ENCODE assay signal across 8 cellular contexts in the genomic region with DNA sequence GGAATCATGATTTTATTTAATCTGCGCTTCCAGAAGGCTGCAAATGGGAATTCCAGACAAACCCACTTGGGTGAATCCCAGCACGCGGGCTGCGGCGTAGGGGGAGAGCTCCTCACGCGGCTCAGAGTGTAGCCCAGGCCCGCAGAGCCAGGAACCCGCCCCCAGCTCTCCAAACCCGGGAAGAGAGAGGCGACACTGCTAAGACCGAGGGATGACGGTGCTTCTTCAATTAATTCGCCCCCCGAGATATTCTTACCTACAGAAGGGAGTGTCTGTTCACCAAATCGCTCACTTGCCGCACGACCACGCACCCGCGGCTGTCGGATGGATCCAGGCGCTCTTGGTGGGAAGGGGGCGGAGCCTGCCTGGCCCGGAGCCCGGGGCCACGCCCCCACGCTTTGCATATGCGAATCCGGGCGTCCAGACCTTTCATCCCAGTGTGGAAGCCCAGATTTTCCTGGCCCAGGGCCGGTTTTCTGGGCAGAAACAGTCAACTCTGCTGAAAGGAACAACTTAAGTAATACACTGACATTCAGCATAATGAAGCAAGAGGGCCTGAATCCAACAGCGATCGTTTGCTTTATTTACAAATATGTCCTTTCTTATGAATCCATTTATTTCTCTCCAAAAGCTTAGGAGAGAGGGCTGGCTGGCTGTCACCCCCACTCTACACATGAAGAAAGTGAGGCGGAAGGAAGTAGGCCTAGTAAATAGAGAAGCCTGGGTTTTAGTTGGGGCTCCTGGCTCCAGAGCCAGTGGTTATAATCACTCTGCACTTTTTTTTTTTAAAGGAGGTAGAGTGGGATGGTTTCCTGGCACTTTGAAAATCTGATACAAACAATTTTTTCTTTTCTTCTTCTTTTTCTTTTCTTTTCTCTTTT. TPM values are rescaled to one million over a fixed set of nuclear protein-coding genes. Genes with fewer than 3 reads are reported as not detected.
DNase-seq lines count a peak whose midpoint lies in the region; ATAC-seq, FAIRE-seq and TF ChIP-seq lines count a peak whose summit lies in the region.
"Had no signal": no experiment of that assay in that cellular context is flagged by ENCODE, and none has a peak within 500 bp of the region (broad histone marks: within the 10 kb centered on the region; RNA-seq: fewer than 3 reads in every experiment).

Gene SLC19A3, minus strand, starts transcription at position 342 of the 881 bp plus-strand sequence. CDS start 15,710 bp downstream, outside the sequence.

- DNase-seq in GM12865 (ENCODE audit: low read depth) (peak; percentile 4), NCI-H524 treated with DMSO at 0.1 percent for 48 hours (lab: John Stamatoyannopoulos, UW) (peak; percentile 32), endothelial cell of umbilical vein (ENCODE audit: low read depth, low spot score) (peak; percentile 80), lower lobe of right lung (peak; percentile 89), T-helper 1 cell (no peak)

- no peak for TF ChIP-seq POLR2A in endothelial cell of umbilical vein (IDR thresholded peaks at IDR 0.05; ENCODE audit: low read depth, low read length)

- CTCF ChIA-PET in endothelial cell of umbilical vein (lab: Charles Lee), result interaction anchor here (1.1 kb wide), 1 partner anchor 48 kb away, joined by 4 read pairs; no protein-coding TSS in a partner anchor

- peak; percentile 83 for FAIRE-seq in endothelial cell of umbilical vein (lab: Jason Lieb, UNC)

- TF ChIP-seq CTCF in GM12865 (IDR thresholded peaks at IDR 0.05; ENCODE audit: insufficient read depth, low read depth, low read length, missing control alignments) (no peak), endothelial cell of umbilical vein (IDR thresholded peaks at IDR 0.05; ENCODE audit: extremely low read depth in 1 of 2, insufficient read depth in 1 of 2, low read depth in 1 of 2, low read length in 2 of 2) (no peak), lower lobe of right lung (IDR thresholded peaks at IDR 0.05) (no peak)

- H3K4me3 ChIP-seq in GM12865 (ENCODE audit: low read depth, low read length) (no peak within 1 kb of the TSS), endothelial cell of umbilical vein (replicated peaks in 1 of 3; ENCODE audit: insufficient read depth in 1 of 3, low read depth in 1 of 3, low read length in 3 of 3) (peak within 1 kb of the TSS in 2 of 3 experiments; percentile 11 to 34), lower lobe of right lung (peak within 1 kb of the TSS; percentile 64), stomach smooth muscle (ENCODE audit: low read length in 2 of 2) (peak within 1 kb of the TSS; percentile 52 to 74)

- POLR2A ChIA-PET in endothelial cell of umbilical vein (lab: Charles Lee), result no interaction called here

- peak within 1 kb of the TSS; percentile 74 for H2AFZ ChIP-seq in endothelial cell of umbilical vein (ENCODE audit: low read depth, low read length)

- intact Hi-C loops in endothelial cell of umbilical vein (cut with micrococcal nuclease) (loop anchor here (2.0 kb wide), 1 partner anchor 49 kb away; no protein-coding TSS in a partner anchor), lower lobe of right lung (cut with DNase I) (no loop called here)

- BruUV-seq in endothelial cell of umbilical vein (replicated peaks; lab: Mats Ljungman, UMichigan), result no TSS peak

- H3K27ac ChIP-seq in endothelial cell of umbilical vein (ENCODE audit: insufficient read depth, low read depth, low read length), result no peak within 1 kb of the TSS
- peak within 1 kb of the TSS; percentile 56 for H3K27ac ChIP-seq in lower lobe of right lung
- peak within 1 kb of the TSS; percentile 24 for H3K27ac ChIP-seq in stomach smooth muscle (ENCODE audit: low read length)

- ATAC-seq in lower lobe of right lung (peak; percentile 95 to 96), GM21737 (IDR thresholded peaks at IDR 0.05; ENCODE audit: unreplicated experiment) (no peak)

- H3K9ac ChIP-seq in endothelial cell of umbilical vein (replicated peaks; ENCODE audit: extremely low read depth, insufficient read depth, low read length), result no peak within 1 kb of the TSS
- H3K9ac ChIP-seq in stomach smooth muscle (ENCODE audit: low read length in 2 of 2), result peak within 1 kb of the TSS; percentile 29 to 58

- no peaks in the 10 kb centered on the region for H3K79me2 ChIP-seq in endothelial cell of umbilical vein (ENCODE audit: control insufficient read depth, insufficient read depth, low read length)

- H4K20me1 ChIP-seq in endothelial cell of umbilical vein (replicated peaks; ENCODE audit: control insufficient read depth, extremely low read depth, insufficient read depth, low read length), result no peaks in the 10 kb centered on the region

- peaks cover 0 to 2% of the 10 kb centered on the region in 2 experiments for H3K27me3 ChIP-seq in endothelial cell of umbilical vein (ENCODE audit: control insufficient read depth in 2 of 2, insufficient read depth in 2 of 2, low read length in 2 of 2)
- no peaks in the 10 kb centered on the region for H3K27me3 ChIP-seq in lower lobe of right lung (ENCODE audit: low read depth)
- H3K27me3 ChIP-seq in stomach smooth muscle (ENCODE audit: control insufficient read depth in 1 of 2, insufficient read depth in 2 of 2, low read length in 2 of 2), result no peaks in the 10 kb centered on the region

- no peaks in the 10 kb centered on the region for H3K36me3 ChIP-seq in endothelial cell of umbilical vein (ENCODE audit: control insufficient read depth in 2 of 2, extremely low read depth in 1 of 2, insufficient read depth in 2 of 2, low read length in 2 of 2)
- H3K36me3 ChIP-seq in lower lobe of right lung, result no peaks in the 10 kb centered on the region
- no peaks in the 10 kb centered on the region for H3K36me3 ChIP-seq in stomach smooth muscle (ENCODE audit: control insufficient read depth in 2 of 2, insufficient read depth in 2 of 2, low read length in 2 of 2)

- dilution Hi-C loops in endothelial cell of umbilical vein (cut with MboI; ENCODE audit: extremely low pct_ligation_motif_present, low sequenced_read_pairs), result no loop called here

- H3K4me2 ChIP-seq in endothelial cell of umbilical vein (ENCODE audit: insufficient read depth, low read length), result peak within 1 kb of the TSS; percentile 66

- H3K9me1 ChIP-seq in endothelial cell of umbilical vein (replicated peaks; ENCODE audit: control insufficient read depth, extremely low read depth, insufficient read depth, low read length), result no peaks in the 10 kb centered on the region

- no peaks in the 10 kb centered on the region for H3K9me3 ChIP-seq in endothelial cell of umbilical vein (replicated peaks; ENCODE audit: control insufficient read depth, insufficient read depth, low read length)
- H3K9me3 ChIP-seq in lower lobe of right lung, result no peaks in the 10 kb centered on the region
- no peaks in the 10 kb centered on the region for H3K9me3 ChIP-seq in stomach smooth muscle (ENCODE audit: control insufficient read depth in 2 of 2, low read length in 2 of 2)

- H3K4me1 ChIP-seq in endothelial cell of umbilical vein (ENCODE audit: control insufficient read depth, extremely low read depth, insufficient read depth, low read length) (no peaks in the 10 kb centered on the region), lower lobe of right lung (peaks cover 5% of the 10 kb centered on the region), stomach smooth muscle (ENCODE audit: control insufficient read depth, insufficient read depth, low read length) (peaks cover 7% of the 10 kb centered on the region)

TF ChIP-seq in endothelial cell of umbilical vein, 7 proteins besides CTCF, POLR2A, EP300 and RAD21:
- TF ChIP-seq MAX (IDR thresholded peaks at IDR 0.05; ENCODE audit: insufficient read depth, insufficient read length) (no peak), FOS (IDR thresholded peaks at IDR 0.05; ENCODE audit: borderline replicate concordance, insufficient read depth, low read length) (no peak), JUN (IDR thresholded peaks at IDR 0.05; ENCODE audit: borderline replicate concordance, insufficient read depth, insufficient read length, low read depth) (no peak), MYC (IDR thresholded peaks at IDR 0.05; ENCODE audit: low read depth, low read length) (no peak), POLR2AphosphoS5 (IDR thresholded peaks at IDR 0.05; ENCODE audit: insufficient read depth, low read depth, low read length) (no peak), GATA2 (IDR thresholded peaks at IDR 0.05; ENCODE audit: insufficient read depth, insufficient read length, low read depth, low read length) (no peak), EZH2 (IDR thresholded peaks at IDR 0.05; ENCODE audit: borderline replicate concordance, low read depth, low read length, severe bottlenecking) (no peak)

RNA-seq across cellular contexts. Expression of gene SLC19A3, which starts in this region (rescaled TPM):
- total RNA-seq in endothelial cell of umbilical vein (not detected in 2 replicates), lower lobe of right lung (40.7 TPM)
- 0.01 and 0.13 TPM in 2 replicates for polyA plus RNA-seq in endothelial cell of umbilical vein
- polyA plus RNA-seq in endothelial cell of umbilical vein (2011; cell fraction: cytosol; rRNA removed), result not detected in 2 replicates
- 0.06 and 0.30 TPM in 2 replicates for polyA plus RNA-seq in endothelial cell of umbilical vein (2011; cell fraction: nucleus; rRNA removed)
- 0.04 and 0.23 TPM in 2 replicates for polyA plus RNA-seq in endothelial cell of umbilical vein (2012)
- polyA minus RNA-seq in endothelial cell of umbilical vein, result 0.68 TPM in 1 of 2 replicates, not detected in the other
- not detected for polyA minus RNA-seq in endothelial cell of umbilical vein (2011; cell fraction: cytosol; rRNA and poly(A)+ RNA removed)
- not detected in 2 replicates for polyA minus RNA-seq in endothelial cell of umbilical vein (2011; cell fraction: nucleus; rRNA and poly(A)+ RNA removed)
- total RNA-seq: T-helper 1 cell treated with Interleukin-12 subunit alpha and Interleukin-12 subunit beta and Interleukin-4 antibody, amounts not matched to agents 30 ng/mL and 1 ng/mL, for 36 hours had no signal

Comparison
In these comparisons a context has a peak if more than half of its experiments do, and no peak if none do; other contexts are left out.
1. RNA of gene SLC19A3 (total RNA-seq): 40.7 TPM in lower lobe of right lung (single experiment); not detected in endothelial cell of umbilical vein; every median in the first group is over 10 times any median in the second.
2. Peak in DNase-seq, H3K4me3 ChIP-seq and H3K4me2 ChIP-seq in endothelial cell of umbilical vein; RNA of the gene not detected or under 1 TPM.
3. DNase-seq: peak in GM12865 (single experiment), NCI-H524 treated with DMSO at 0.1 percent for 48 hours (single experiment) and lower lobe of right lung (single experiment); none in T-helper 1 cell (0 of 5).